26 cellular contexts compared by ENCODE assay signal in genomic region chr1:2639203-2639602, GRCh38. TPM values are rescaled to one million over a fixed set of nuclear protein-coding genes. Genes with fewer than 3 reads are reported as not detected.
DNase-seq lines count a peak whose midpoint lies in the region; ATAC-seq and TF ChIP-seq lines count a peak whose summit lies in the region.
"Had no signal": no experiment of that assay in that cellular context is flagged by ENCODE, and none has a peak within 500 bp of the region (broad histone marks: within the 10 kb centered on the region; RNA-seq: fewer than 3 reads in every experiment).

No MANE protein-coding gene starts in this region.

- no TSS peak for BruUV-seq in HCT116 (replicated peaks; lab: Mats Ljungman, UMichigan)

- CTCF ChIA-PET in HCT116 (lab: Charles Lee): no interaction called here

- H2AFZ ChIP-seq in HCT116 (ENCODE audit: low read depth, low read length, poor library complexity, severe bottlenecking): no peak overlapping the region

- peaks cover 3% of the 10 kb centered on the region for H3K36me3 Mint-ChIP-seq in activated T-cell treated with anti-CD3 and anti-CD28 coated beads, Interleukin-2, amount 50 U/mL, for 24 hours (ENCODE audit: low read depth)
- H3K36me3 Mint-ChIP-seq in activated T-cell treated with anti-CD3 and anti-CD28 coated beads, Interleukin-2, amount 50 U/mL, for 72 hours (ENCODE audit: insufficient read depth in 2 of 2): peaks cover 3 to 6% of the 10 kb centered on the region in 2 donors
- H3K36me3 Mint-ChIP-seq: brain; CD8-positive, alpha-beta T cell had no signal

- intact Hi-C loops in HCT116 (cut with micrococcal nuclease) (no loop called here), posterior vena cava (cut with DNase I) (no loop called here)

- H4K20me1 ChIP-seq in HCT116 (ENCODE audit: insufficient read depth): no peaks in the 10 kb centered on the region

- POLR2A ChIA-PET in HCT116 (lab: Charles Lee): no interaction called here

- peaks cover 8% of the 10 kb centered on the region for H3K9me3 Mint-ChIP-seq in activated T-cell treated with anti-CD3 and anti-CD28 coated beads, Interleukin-2, amount 50 U/mL, for 24 hours
- H3K9me3 Mint-ChIP-seq in activated T-cell treated with anti-CD3 and anti-CD28 coated beads, Interleukin-2, amount 50 U/mL, for 72 hours: peaks cover 4 to 5% of the 10 kb centered on the region in 2 donors
- H3K9me3 Mint-ChIP-seq: CD8-positive, alpha-beta T cell had no signal

- TF ChIP-seq POLR2A in HCT116 (IDR thresholded peaks at IDR 0.05; ENCODE audit: borderline replicate concordance, extremely low read depth, insufficient read depth, insufficient read length): no peak

- no peak for TF ChIP-seq CTCF in HCT116 (IDR thresholded peaks at IDR 0.05 in 2 of 3, conservative IDR thresholded peaks at IDR 0.05 in 1 of 3; ENCODE audit: borderline replicate concordance in 1 of 3, insufficient read depth in 1 of 3, low read depth in 2 of 3, low read length in 2 of 3)

- no peak for ATAC-seq in activated T-cell treated with anti-CD3 and anti-CD28 coated beads, Interleukin-2, amount 50 U/mL, for 72 hours (replicated peaks in 1 of 2)
- ATAC-seq in HCT116: no peak
- ATAC-seq: A549; CD8-positive, alpha-beta T cell; mucosa of descending colon; stimulated activated naive CD8-positive, alpha-beta T cell treated with anti-CD3 and anti-CD28 coated beads, Interleukin-15, amount 100 ng/mL, for 72 hours had no signal

- H3K36me3 ChIP-seq in HCT116 (ENCODE audit: control insufficient read depth in 1 of 2, insufficient read depth in 2 of 2, low read length in 2 of 2): no peaks in the 10 kb centered on the region
- H3K36me3 ChIP-seq: adrenal gland, MG63, thyroid gland, WERI-Rb-1 had no signal

- no peak overlapping the region for H3K4me3 Mint-ChIP-seq in activated T-cell treated with anti-CD3 and anti-CD28 coated beads, Interleukin-2, amount 50 U/mL, for 24 hours
- H3K4me3 Mint-ChIP-seq in activated T-cell treated with anti-CD3 and anti-CD28 coated beads, Interleukin-2, amount 50 U/mL, for 72 hours: no peak overlapping the region
- H3K4me3 Mint-ChIP-seq: CD8-positive, alpha-beta T cell; stimulated activated naive CD8-positive, alpha-beta T cell treated with anti-CD3 and anti-CD28 coated beads, Interleukin-15, amount 100 ng/mL, for 72 hours had no signal

- RAD21 ChIA-PET in HCT116 (lab: Charles Lee; ENCODE audit: low non-redundant PET in 1 of 2, low total read pairs in 2 of 2, uncharacterized antibody in 2 of 2, unreplicated experiment in 2 of 2): no interaction called here

- H3K4me1 Mint-ChIP-seq in activated T-cell treated with anti-CD3 and anti-CD28 coated beads, Interleukin-2, amount 50 U/mL, for 24 hours (ENCODE audit: low read depth): peaks cover 11% of the 10 kb centered on the region
- H3K4me1 Mint-ChIP-seq in activated T-cell treated with anti-CD3 and anti-CD28 coated beads, Interleukin-2, amount 50 U/mL, for 72 hours (ENCODE audit: low read depth): peaks cover 9% of the 10 kb centered on the region

- no peak overlapping the region for H3K4me2 ChIP-seq in HCT116 (ENCODE audit: low read length)
- H3K4me2 ChIP-seq: A549 had no signal

- H3K27me3 Mint-ChIP-seq in activated T-cell treated with anti-CD3 and anti-CD28 coated beads, Interleukin-2, amount 50 U/mL, for 24 hours: peaks cover 3% of the 10 kb centered on the region
- H3K27me3 Mint-ChIP-seq in activated T-cell treated with anti-CD3 and anti-CD28 coated beads, Interleukin-2, amount 50 U/mL, for 72 hours (ENCODE audit: low read depth): peaks cover 7% of the 10 kb centered on the region

- DNase-seq in activated T-cell treated with anti-CD3 and anti-CD28 coated beads, Interleukin-2, amount 50 U/mL, for 24 hours: peak; percentile 26
- no peak for DNase-seq in activated T-cell treated with anti-CD3 and anti-CD28 coated beads, Interleukin-2, amount 50 U/mL, for 72 hours
- DNase-seq in HCT116 (ENCODE audit: low read depth, low spot score) (no peak), islet precursor cell (peak; percentile 41), posterior vena cava (ENCODE audit: low spot score) (peak; percentile 78), NK-92 (lab: John Stamatoyannopoulos, UW; ENCODE audit: unreplicated experiment) (no peak), HPDE6-E6E7 (ENCODE audit: extremely low spot score) (no peak), SHP77 (lab: John Stamatoyannopoulos, UW) (no peak)
- DNase-seq: activated CD4-positive, alpha-beta T cell treated with anti-CD3 and anti-CD28 coated beads for 48 hours; activated gamma-delta T cell; AML-193; GOT3; KBM-7; MG63; mucosa of descending colon; NCI-H1105 treated with DMSO at 0.1 percent for 48 hours; NCI-H1930; NCI-H524 treated with DMSO at 0.1 percent for 48 hours; stimulated activated naive CD8-positive, alpha-beta T cell treated with anti-CD3 and anti-CD28 coated beads, Interleukin-15, amount 100 ng/mL, for 72 hours; thyroid gland; WERI-Rb-1 had no signal

- H3K79me2 ChIP-seq in HCT116 (ENCODE audit: insufficient read depth, low read length): peaks cover 13% of the 10 kb centered on the region; the same call in 1 of the 2 replicates

- H3K9me3 ChIP-seq in HCT116 (ENCODE audit: control insufficient read depth in 1 of 2, insufficient read depth in 1 of 2, low read depth in 1 of 2, low read length in 2 of 2): peaks cover 0 to 6% of the 10 kb centered on the region in 2 experiments; a peak in 2 of 4 replicates
- H3K9me3 ChIP-seq: MG63, thyroid gland had no signal

- H3K4me1 ChIP-seq in HCT116 (ENCODE audit: control insufficient read depth in 1 of 2, insufficient read depth in 2 of 2, low read length in 2 of 2): peaks cover 6 to 28% of the 10 kb centered on the region in 2 experiments; a peak in 3 of 4 replicates

- no peak for TF ChIP-seq RAD21 in HCT116 (IDR thresholded peaks at IDR 0.05; ENCODE audit: low read depth)

- H3K9ac ChIP-seq in HCT116 (ENCODE audit: low read length): no peak overlapping the region

- no peaks in the 10 kb centered on the region for H3K9me2 ChIP-seq in HCT116 (ENCODE audit: insufficient read depth)

- no peak overlapping the region for H3K4me3 ChIP-seq in HCT116 (replicated peaks in 1 of 2; ENCODE audit: low read depth in 1 of 2, low read length in 2 of 2)
- H3K4me3 ChIP-seq: A549, adrenal gland, MG63, mucosa of descending colon, thyroid gland had no signal

- H3K27ac Mint-ChIP-seq in activated T-cell treated with anti-CD3 and anti-CD28 coated beads, Interleukin-2, amount 50 U/mL, for 24 hours: no peak overlapping the region
- no peak overlapping the region for H3K27ac Mint-ChIP-seq in activated T-cell treated with anti-CD3 and anti-CD28 coated beads, Interleukin-2, amount 50 U/mL, for 72 hours

- H3K27me3 ChIP-seq in HCT116 (ENCODE audit: insufficient read depth, low read length): no peaks in the 10 kb centered on the region
- H3K27me3 ChIP-seq: adrenal gland, thyroid gland had no signal

- no peak overlapping the region for H3K27ac ChIP-seq in HCT116 (ENCODE audit: low read depth, low read length)
- H3K27ac ChIP-seq: A549, thyroid gland, WERI-Rb-1 had no signal

TF ChIP-seq in HCT116, 20 proteins besides CTCF, POLR2A, EP300 and RAD21:
- TF ChIP-seq POLR2AphosphoS5 (IDR thresholded peaks at IDR 0.05; ENCODE audit: low read depth, low read length): 0 out of 2 replicates have a peak, but pooled peaks have one; percentile 11
- TF ChIP-seq MAX (IDR thresholded peaks at IDR 0.05): no peak

RNA-seq across cellular contexts. Expression of gene MMEL1, which starts 6.4 kb away (rescaled TPM):
- 1 to 10 TPM; 1.5 to 1.9 TPM for total RNA-seq in activated T-cell treated with anti-CD3 and anti-CD28 coated beads, Interleukin-2, amount 50 U/mL, for 72 hours
- 2.7 TPM for total RNA-seq in HCT116 (2021; ENCODE audit: unreplicated experiment)
- 3.0 and 8.1 TPM in 2 replicates for polyA plus RNA-seq in HCT116 (2012)
- total RNA-seq in posterior vena cava: 1 to 10 TPM in 1 of 2 donors, under 1 TPM in 1; 0.57 to 1.8 TPM
- total RNA-seq: HT1080 had no signal
- polyA plus RNA-seq: A549 had no signal

RNA-seq across cellular contexts. Expression of gene PRXL2B, which starts 52.6 kb away (rescaled TPM):
- total RNA-seq in activated T-cell treated with anti-CD3 and anti-CD28 coated beads, Interleukin-2, amount 50 U/mL, for 72 hours: 10 to 100 TPM; 34.8 to 39.2 TPM
- total RNA-seq in HCT116 (2021; ENCODE audit: unreplicated experiment): 32.2 TPM
- polyA plus RNA-seq in HCT116 (2012): 17.5 and 17.8 TPM in 2 replicates
- 10 to 100 TPM; 11.4 to 12.2 TPM for total RNA-seq in posterior vena cava

Comparison
In these comparisons a context has a peak if more than half of its experiments do, and no peak if none do; other contexts are left out.
1. DNase-seq: peak in activated T-cell treated with anti-CD3 and anti-CD28 coated beads, Interleukin-2, amount 50 U/mL, for 24 hours (single experiment), islet precursor cell (single experiment) and posterior vena cava (single experiment); none in activated T-cell treated with anti-CD3 and anti-CD28 coated beads, Interleukin-2, amount 50 U/mL, for 72 hours (0 of 2), HCT116 (single experiment), NK-92 (single experiment), HPDE6-E6E7 (single experiment) and SHP77 (0 of 2).